In the genomic region with DNA sequence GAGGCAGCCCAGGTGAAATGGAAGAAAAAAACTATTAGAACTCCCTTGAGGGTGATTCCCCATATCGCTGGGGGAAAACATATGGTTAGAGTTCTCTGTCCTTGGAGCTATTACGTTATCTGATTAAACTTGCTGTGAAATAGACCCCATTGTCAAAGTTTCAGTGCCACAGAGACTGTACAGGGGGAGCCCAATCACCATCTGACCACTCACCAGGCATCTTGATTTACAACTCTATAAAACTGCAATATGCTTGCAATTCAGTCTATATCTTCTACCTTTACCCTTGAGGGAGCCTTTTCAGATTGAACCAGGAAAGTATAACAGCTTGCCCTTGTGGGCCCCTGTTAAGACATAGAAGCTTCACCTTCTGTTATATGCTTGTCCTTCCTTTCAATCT, we compare ENCODE assay signal across 14 cellular contexts.
A peak's percentile ranks its signal among the peaks of the same experiment; 100 is the strongest.
DNase-seq lines count a peak whose midpoint lies in the region; ATAC-seq and TF ChIP-seq lines count a peak whose summit lies in the region.
"Had no signal": no experiment of that assay in that cellular context is flagged by ENCODE, and none has a peak within 500 bp of the region (broad histone marks: within the 10 kb centered on the region; RNA-seq: fewer than 3 reads in every experiment).

No MANE protein-coding gene starts in this region.

- CTCF ChIA-PET in HEK293 (lab: Yijun Ruan, JAX): interaction anchor here (0.5 to 1.7 kb wide), 3 partner anchors 14 to 256 kb away, joined by 4 to 6 read pairs (median 5); no protein-coding TSS in a partner anchor

- no peak for TF ChIP-seq CTCF in HEK293 (tag by site-specific recombination; IDR thresholded peaks at IDR 0.05)

- no peak overlapping the region for H3K27ac ChIP-seq in HEK293 (ENCODE audit: extremely low read depth, low read depth, low read length)
- H3K27ac ChIP-seq: 22Rv1, A549 had no signal

- H3K9me3 ChIP-seq in HEK293 (ENCODE audit: control insufficient read depth, insufficient read depth, low read depth, low read length): no peaks in the 10 kb centered on the region
- H3K9me3 ChIP-seq: A549 had no signal

- DNase-seq in NCI-H524 (lab: John Stamatoyannopoulos, UW) (peak; percentile 16 to 69), NCI-H524 treated with DMSO at 0.1 percent for 48 hours (lab: John Stamatoyannopoulos, UW) (no peak), NCI-H2171 treated with DMSO at 0.1 percent for 48 hours (lab: John Stamatoyannopoulos, UW) (peak; percentile 65)
- DNase-seq in effector memory CD8-positive, alpha-beta T cell: no peak
- DNase-seq: AML-193; Calu3; CD8-positive, alpha-beta T cell; HCEC 1CT had no signal

- H3K4me1 ChIP-seq in HEK293 (ENCODE audit: control insufficient read depth, insufficient read depth, low read length): no peaks in the 10 kb centered on the region
- H3K4me1 ChIP-seq: A549 had no signal

- no peaks in the 10 kb centered on the region for H3K9me3 Mint-ChIP-seq in effector memory CD8-positive, alpha-beta T cell
- H3K9me3 Mint-ChIP-seq: CD8-positive, alpha-beta T cell; GM23338 had no signal

- H3K4me1 Mint-ChIP-seq in effector memory CD8-positive, alpha-beta T cell (ENCODE audit: low read depth in 2 of 2): peaks cover 4 to 6% of the 10 kb centered on the region in 2 donors

- H3K36me3 ChIP-seq in HEK293 (ENCODE audit: control insufficient read depth in 2 of 2, insufficient read depth in 1 of 2, low read length in 2 of 2): peaks cover 0 to 5% of the 10 kb centered on the region in 2 experiments; a peak in 1 of 3 replicates

- no peak for ATAC-seq in GM21360 (IDR thresholded peaks at IDR 0.05; ENCODE audit: unreplicated experiment)
- no peak for ATAC-seq in HG03378 (IDR thresholded peaks at IDR 0.05; ENCODE audit: unreplicated experiment)
- ATAC-seq in effector memory CD8-positive, alpha-beta T cell (replicated peaks): no peak
- ATAC-seq: A549; CD8-positive, alpha-beta T cell; GM23338 had no signal

- POLR2A ChIA-PET in HEK293 (lab: Yijun Ruan, JAX): no interaction called here

- H3K36me3 Mint-ChIP-seq in effector memory CD8-positive, alpha-beta T cell (ENCODE audit: insufficient read depth): no peaks in the 10 kb centered on the region
- H3K36me3 Mint-ChIP-seq: CD8-positive, alpha-beta T cell had no signal

- H3K4me3 ChIP-seq in HEK293 (ENCODE audit: low read depth, low read length): no peak overlapping the region
- H3K4me3 ChIP-seq: A549, GM23338 had no signal

- no peak overlapping the region for H3K27ac Mint-ChIP-seq in effector memory CD8-positive, alpha-beta T cell
- H3K27ac Mint-ChIP-seq: CD8-positive, alpha-beta T cell; GM23338 had no signal

- H3K27me3 Mint-ChIP-seq in effector memory CD8-positive, alpha-beta T cell: no peaks in the 10 kb centered on the region

- H3K4me3 Mint-ChIP-seq in effector memory CD8-positive, alpha-beta T cell: no peak overlapping the region
- H3K4me3 Mint-ChIP-seq: CD8-positive, alpha-beta T cell; GM23338 had no signal

TF ChIP-seq in HEK293, 187 proteins besides CTCF, POLR2A, EP300 and RAD21:
- TF ChIP-seq ZNF776 (tag by site-specific recombination; IDR thresholded peaks at IDR 0.05; ENCODE audit: borderline replicate concordance) (no peak), ZNF791 (tag by site-specific recombination; IDR thresholded peaks at IDR 0.05) (no peak), FEZF1 (tag by site-specific recombination; IDR thresholded peaks at IDR 0.05) (peak; percentile 25; the same call in 1 of the 2 replicates), ZNF473 (tag by site-specific recombination; IDR thresholded peaks at IDR 0.05) (no peak), ZIC2 (tag by site-specific recombination; IDR thresholded peaks at IDR 0.05) (peak; percentile 70; the same call in 1 of the 2 replicates), MEIS1 (CRISPR knock-in tag; IDR thresholded peaks at IDR 0.05; ENCODE audit: borderline replicate concordance) (no peak), SETDB1 (IDR thresholded peaks at IDR 0.05; ENCODE audit: insufficient read length, low read length) (no peak), OVOL3 (tag by site-specific recombination; IDR thresholded peaks at IDR 0.05) (no peak)
- TF ChIP-seq, protein P1, sequence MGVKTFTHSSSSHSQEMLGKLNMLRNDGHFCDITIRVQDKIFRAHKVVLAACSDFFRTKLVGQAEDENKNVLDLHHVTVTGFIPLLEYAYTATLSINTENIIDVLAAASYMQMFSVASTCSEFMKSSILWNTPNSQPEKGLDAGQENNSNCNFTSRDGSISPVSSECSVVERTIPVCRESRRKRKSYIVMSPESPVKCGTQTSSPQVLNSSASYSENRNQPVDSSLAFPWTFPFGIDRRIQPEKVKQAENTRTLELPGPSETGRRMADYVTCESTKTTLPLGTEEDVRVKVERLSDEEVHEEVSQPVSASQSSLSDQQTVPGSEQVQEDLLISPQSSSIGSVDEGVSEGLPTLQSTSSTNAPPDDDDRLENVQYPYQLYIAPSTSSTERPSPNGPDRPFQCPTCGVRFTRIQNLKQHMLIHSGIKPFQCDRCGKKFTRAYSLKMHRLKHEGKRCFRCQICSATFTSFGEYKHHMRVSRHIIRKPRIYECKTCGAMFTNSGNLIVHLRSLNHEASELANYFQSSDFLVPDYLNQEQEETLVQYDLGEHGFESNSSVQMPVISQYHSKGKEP (tag by site-specific recombination; IDR thresholded peaks at IDR 0.05): 0 out of 2 replicates have a peak, but pooled peaks have one; percentile 12
- TF ChIP-seq, protein P2, sequence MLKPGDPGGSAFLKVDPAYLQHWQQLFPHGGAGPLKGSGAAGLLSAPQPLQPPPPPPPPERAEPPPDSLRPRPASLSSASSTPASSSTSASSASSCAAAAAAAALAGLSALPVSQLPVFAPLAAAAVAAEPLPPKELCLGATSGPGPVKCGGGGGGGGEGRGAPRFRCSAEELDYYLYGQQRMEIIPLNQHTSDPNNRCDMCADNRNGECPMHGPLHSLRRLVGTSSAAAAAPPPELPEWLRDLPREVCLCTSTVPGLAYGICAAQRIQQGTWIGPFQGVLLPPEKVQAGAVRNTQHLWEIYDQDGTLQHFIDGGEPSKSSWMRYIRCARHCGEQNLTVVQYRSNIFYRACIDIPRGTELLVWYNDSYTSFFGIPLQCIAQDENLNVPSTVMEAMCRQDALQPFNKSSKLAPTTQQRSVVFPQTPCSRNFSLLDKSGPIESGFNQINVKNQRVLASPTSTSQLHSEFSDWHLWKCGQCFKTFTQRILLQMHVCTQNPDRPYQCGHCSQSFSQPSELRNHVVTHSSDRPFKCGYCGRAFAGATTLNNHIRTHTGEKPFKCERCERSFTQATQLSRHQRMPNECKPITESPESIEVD (tag by site-specific recombination; IDR thresholded peaks at IDR 0.05): 0 out of 2 replicates have a peak, but pooled peaks have one; percentile 35

Comparison
In these comparisons a context has a peak if more than half of its experiments do, and no peak if none do; other contexts are left out.
1. DNase-seq: peak in NCI-H524 (2 of 2) and NCI-H2171 treated with DMSO at 0.1 percent for 48 hours (single experiment); none in NCI-H524 treated with DMSO at 0.1 percent for 48 hours (single experiment) and effector memory CD8-positive, alpha-beta T cell (0 of 3).